In the genomic region with DNA sequence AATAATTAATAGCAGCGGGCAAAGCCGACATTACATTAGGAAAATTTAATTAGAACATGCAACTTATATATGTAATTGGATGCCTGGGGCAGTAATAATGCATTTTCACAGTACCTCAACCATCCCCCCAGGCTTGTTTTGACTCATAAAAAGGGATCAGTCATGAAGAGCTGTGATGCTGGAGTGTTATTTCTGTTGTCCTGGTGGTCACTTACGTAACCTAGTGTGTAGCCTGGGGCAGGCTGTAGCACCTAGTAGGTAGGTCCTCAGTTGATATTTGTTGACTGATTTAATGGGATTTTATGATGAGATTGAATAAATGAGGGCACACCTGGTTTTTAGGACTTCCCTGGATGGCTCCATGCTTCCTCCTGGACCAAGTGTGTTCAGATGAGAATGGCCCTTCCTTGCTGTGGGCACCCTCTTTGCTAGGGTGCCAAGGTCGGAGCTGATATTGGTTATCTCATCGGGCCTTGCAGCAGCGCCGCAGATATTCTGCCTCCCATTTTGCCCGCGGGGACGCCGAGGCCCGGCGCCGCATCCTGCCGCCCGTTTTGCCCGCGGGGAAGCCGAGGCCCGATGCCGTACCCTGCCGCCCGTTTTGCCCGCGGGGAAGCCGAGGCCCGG, we compare ENCODE assay signal across 11 cellular contexts.
A peak's percentile ranks its signal among the peaks of the same experiment; 100 is the strongest.
DNase-seq lines count a peak whose midpoint lies in the region; ATAC-seq, FAIRE-seq and TF ChIP-seq lines count a peak whose summit lies in the region.
"Had no signal": no experiment of that assay in that cellular context is flagged by ENCODE, and none has a peak within 500 bp of the region (broad histone marks: within the 10 kb centered on the region; RNA-seq: fewer than 3 reads in every experiment).

No MANE protein-coding gene starts in this region.

- DNase-seq in CD8-positive, alpha-beta memory T cell, result no peak
- DNase-seq in M059J (ENCODE audit: low read depth), result peak; percentile 51
- no peak for DNase-seq in dorsolateral prefrontal cortex
- DNase-seq in sigmoid colon, result peak; percentile 20
- DNase-seq in GM12892 (ENCODE audit: insufficient read length), result no peak
- DNase-seq: NCI-H1436, NCI-H526 treated with DMSO at 0.1 percent for 48 hours had no signal

- POLR2A ChIA-PET in CD8-positive, alpha-beta memory T cell (lab: Charles Lee), result no interaction called here

- H3K27me3 Mint-ChIP-seq in CD8-positive, alpha-beta memory T cell, result peaks cover 9 to 41% of the 10 kb centered on the region in 2 donors

- no peak for TF ChIP-seq CTCF in dorsolateral prefrontal cortex (IDR thresholded peaks at IDR 0.05 in 54 of 56, conservative IDR thresholded peaks at IDR 0.05 in 2 of 56; ENCODE audit: low read depth in 1 of 56, partially characterized antibody in 56 of 56)
- no peak for TF ChIP-seq CTCF in sigmoid colon (IDR thresholded peaks at IDR 0.05)

- CTCF ChIA-PET in CD8-positive, alpha-beta memory T cell (lab: Charles Lee), result no interaction called here

- TF ChIP-seq POLR2A in sigmoid colon (IDR thresholded peaks at IDR 0.05), result no peak
- no peak for TF ChIP-seq POLR2A in GM12892 (IDR thresholded peaks at IDR 0.05; ENCODE audit: low read depth, low read length)

- intact Hi-C loops in dorsolateral prefrontal cortex (cut with DNase I), result no loop called here
- intact Hi-C loops in sigmoid colon (cut with DNase I), result no loop called here

- no peaks in the 10 kb centered on the region for H3K9me3 ChIP-seq in CD8-positive, alpha-beta memory T cell (ENCODE audit: low read length)
- peaks cover 0 to 2% (median 0%) of the 10 kb centered on the region in 4 donors for H3K9me3 ChIP-seq in sigmoid colon

- ATAC-seq in GM18519 (IDR thresholded peaks at IDR 0.05; ENCODE audit: low FRiP score, unreplicated experiment), result no peak
- ATAC-seq in GM21381 (IDR thresholded peaks at IDR 0.05; ENCODE audit: unreplicated experiment), result no peak

- FAIRE-seq in GM12892 (lab: Jason Lieb, UNC), result no peak

- H3K4me1 Mint-ChIP-seq in CD8-positive, alpha-beta memory T cell, result peaks cover 0 to 11% (median 9%) of the 10 kb centered on the region in 3 donors
- H3K4me1 Mint-ChIP-seq: activated naive CD4-positive, alpha-beta T cell treated with anti-CD3 and anti-CD28 coated beads, Interleukin-2, amount 50 U/mL, for 24 hours had no signal

- H3K9me3 Mint-ChIP-seq in CD8-positive, alpha-beta memory T cell, result no peaks in the 10 kb centered on the region
- H3K9me3 Mint-ChIP-seq: activated naive CD4-positive, alpha-beta T cell treated with anti-CD3 and anti-CD28 coated beads, Interleukin-2, amount 50 U/mL, for 24 hours had no signal

- no peaks in the 10 kb centered on the region for H3K36me3 ChIP-seq in CD8-positive, alpha-beta memory T cell (ENCODE audit: insufficient read depth, low read length)
- H3K36me3 ChIP-seq in sigmoid colon, result no peaks in the 10 kb centered on the region

- H3K4me3 ChIP-seq in CD8-positive, alpha-beta memory T cell (ENCODE audit: low read length), result no peak overlapping the region
- H3K4me3 ChIP-seq in dorsolateral prefrontal cortex, result peak overlapping the region in 50 of 59 donors; percentile 11 to 63 (median 38)
- H3K4me3 ChIP-seq in sigmoid colon, result peak overlapping the region in 3 of 4 donors; percentile 10 to 34 (median 18)

- H3K36me3 Mint-ChIP-seq in CD8-positive, alpha-beta memory T cell, result peaks cover 0 to 12% (median 2%) of the 10 kb centered on the region in 3 donors

- H3K27ac ChIP-seq in CD8-positive, alpha-beta memory T cell (ENCODE audit: low read depth, low read length), result no peak overlapping the region
- H3K27ac ChIP-seq in dorsolateral prefrontal cortex (peak overlapping the region in 1 of 59 donors; percentile 44), sigmoid colon (no peak overlapping the region)

- H3K27me3 ChIP-seq in CD8-positive, alpha-beta memory T cell (ENCODE audit: insufficient read depth, low read length, poor library complexity, severe bottlenecking), result no peaks in the 10 kb centered on the region
- H3K27me3 ChIP-seq in dorsolateral prefrontal cortex (peaks cover 0 to 22% (median 0%) of the 10 kb centered on the region in 45 donors), sigmoid colon (peaks cover 0 to 37% (median 0%) of the 10 kb centered on the region in 3 donors)

- H3K27ac Mint-ChIP-seq in CD8-positive, alpha-beta memory T cell, result peak overlapping the region in 1 of 8 donors; percentile 18
- H3K27ac Mint-ChIP-seq: activated naive CD4-positive, alpha-beta T cell treated with anti-CD3 and anti-CD28 coated beads, Interleukin-2, amount 50 U/mL, for 24 hours had no signal

- no peak for TF ChIP-seq EP300 in sigmoid colon (IDR thresholded peaks at IDR 0.05)

- H3K4me1 ChIP-seq in CD8-positive, alpha-beta memory T cell (ENCODE audit: insufficient read depth, low read length), result no peaks in the 10 kb centered on the region
- H3K4me1 ChIP-seq in sigmoid colon, result no peaks in the 10 kb centered on the region
- H3K4me1 ChIP-seq: Caco-2 had no signal

- 23 to 26% methylated on average over 27 of the region's 27 CpGs for WGBS in sigmoid colon, 2 donors

- H3K4me3 Mint-ChIP-seq in CD8-positive, alpha-beta memory T cell, result peak overlapping the region; percentile 23 to 63 (median 41)
- H3K4me3 Mint-ChIP-seq: activated naive CD4-positive, alpha-beta T cell treated with anti-CD3 and anti-CD28 coated beads, Interleukin-2, amount 50 U/mL, for 24 hours had no signal

Comparison
In these comparisons a context has a peak if more than half of its experiments do, and no peak if none do; other contexts are left out.
1. DNase-seq: peak in M059J (single experiment) and sigmoid colon (single experiment); none in CD8-positive, alpha-beta memory T cell (0 of 5), dorsolateral prefrontal cortex (0 of 10) and GM12892 (single experiment).